17 cellular contexts compared by ENCODE assay signal in genomic region chr14:98937712-98938505, GRCh38.
"Had no signal": no experiment of that assay in that cellular context is flagged by ENCODE, and none has a peak within 500 bp of the region (broad histone marks: within the 10 kb centered on the region; RNA-seq: fewer than 3 reads in every experiment).

No MANE protein-coding gene starts in this region.

- H3K27ac Mint-ChIP-seq: mesothelial cell of epicardium had no signal

- H3K27me3 ChIP-seq: body of pancreas, testis, upper lobe of right lung had no signal

- DNase-seq: activated CD4-positive, alpha-beta T cell treated with anti-CD3 and anti-CD28 coated beads, Interleukin-2, amount 50 U/mL, for 1 hour; activated CD4-positive, CD25-positive, alpha-beta regulatory T cell; activated T-cell treated with anti-CD3 and anti-CD28 coated beads, Interleukin-2, amount 50 U/mL, for 1 hour; body of pancreas; central memory CD4-positive, alpha-beta T cell; effector CD8-positive, alpha-beta T cell; heart right ventricle; islet precursor cell; right cardiac atrium; stimulated activated CD4-positive, alpha-beta T cell treated with anti-CD3 and anti-CD28 coated beads, Interleukin-2, amount 100 ng/mL, for 48 hours; stimulated activated naive CD4-positive, alpha-beta T cell treated with Interleukin-2 at 50 U/mL for 16 hours; T-helper 2 cell; testis; upper lobe of right lung had no signal

- H3K4me1 Mint-ChIP-seq: mesothelial cell of epicardium had no signal

- H3K4me1 ChIP-seq: body of pancreas, heart right ventricle, testis, upper lobe of right lung had no signal

- H3K9me3 ChIP-seq: body of pancreas, heart right ventricle, neutrophil, testis, upper lobe of right lung had no signal

- H3K27ac ChIP-seq: body of pancreas, coronary artery, heart right ventricle, neutrophil, testis, upper lobe of right lung had no signal

- H3K4me3 Mint-ChIP-seq: mesothelial cell of epicardium had no signal

- H3K36me3 ChIP-seq: heart right ventricle, neutrophil, upper lobe of right lung had no signal

- H3K36me3 Mint-ChIP-seq: mesothelial cell of epicardium had no signal

- H3K9me3 Mint-ChIP-seq: mesothelial cell of epicardium had no signal

- H3K4me3 ChIP-seq: body of pancreas, coronary artery, heart right ventricle, testis, upper lobe of right lung had no signal

- ATAC-seq: body of pancreas, heart right ventricle, right cardiac atrium, upper lobe of right lung had no signal
